Comparison of ENCODE assay signal across 8 cellular contexts in the genomic region with DNA sequence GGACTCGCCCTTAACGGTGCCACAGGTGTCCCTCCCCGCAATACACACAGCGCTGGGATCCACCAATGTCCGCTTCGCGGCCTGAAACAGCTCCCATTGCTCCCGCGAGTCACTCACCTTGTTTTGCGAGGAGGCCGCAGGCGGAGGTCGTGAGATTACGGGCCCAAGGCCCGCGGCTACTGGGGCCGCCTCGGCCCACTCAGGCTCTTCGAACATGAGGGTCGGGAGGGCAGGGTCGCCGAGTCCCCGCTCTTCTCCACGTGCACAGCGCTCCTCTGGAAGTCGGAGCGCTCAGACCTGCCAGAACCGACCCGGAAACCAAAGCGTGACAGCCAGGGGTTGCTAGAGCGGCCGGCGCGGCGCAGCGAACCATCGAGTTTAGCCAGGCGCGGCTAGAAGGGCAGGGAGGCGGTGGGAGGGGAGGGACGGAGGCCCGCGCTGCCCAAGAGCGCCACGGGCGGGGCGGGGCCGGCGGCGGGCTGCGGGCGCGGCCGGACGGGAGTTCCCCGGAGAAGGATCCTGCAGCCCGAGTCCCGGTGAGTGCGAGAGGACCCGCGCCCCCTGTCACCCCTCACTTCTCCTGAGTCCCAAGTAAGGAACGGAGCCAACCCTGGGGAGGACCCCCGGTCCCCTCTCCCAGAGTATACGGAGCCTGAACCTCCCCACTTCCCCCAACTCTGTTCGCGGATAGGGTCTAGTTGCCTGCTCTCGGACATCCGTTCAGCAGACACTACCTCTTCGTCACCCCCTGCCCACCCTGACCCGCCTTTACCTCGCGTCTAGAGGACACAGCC. TPM values are rescaled to one million over a fixed set of nuclear protein-coding genes. Genes with fewer than 3 reads are reported as not detected.
A peak's percentile ranks its signal among the peaks of the same experiment; 100 is the strongest.
DNase-seq lines count a peak whose midpoint lies in the region; ATAC-seq lines count a peak whose summit lies in the region.

A gene (plus strand): TSS at position 488 of the 794 bp plus-strand sequence. CDS start 498 bp downstream, outside the sequence.
A gene (minus strand): TSS at position 330 of the 794 bp plus-strand sequence. CDS start 114 bp downstream, at position 216.

- ATAC-seq in GM19035 (IDR thresholded peaks at IDR 0.05; ENCODE audit: unreplicated experiment) (peak; percentile 75), HG03280 (IDR thresholded peaks at IDR 0.05; ENCODE audit: unreplicated experiment) (peak; percentile 84)

- peak; percentile 97 for DNase-seq in AG20443 (ENCODE audit: low spot score)
- DNase-seq in NCI-H345 treated with DMSO at 0.1 percent for 48 hours (lab: John Stamatoyannopoulos, UW; ENCODE audit: unreplicated experiment), result peak; percentile 59
- peak; percentile 78 for DNase-seq in activated CD4-positive, alpha-beta T cell treated with anti-CD3 and anti-CD28 coated beads for 1 hour
- peak; percentile 93 for DNase-seq in cerebellum (ENCODE audit: low spot score)
- DNase-seq in kidney glomerular epithelial cell (lab: John Stamatoyannopoulos, UW), result peak; percentile 86
- peak; percentile 73 to 84 for DNase-seq in stimulated activated CD4-positive, alpha-beta T cell treated with anti-CD3 and anti-CD28 coated beads, Interleukin-15, amount 100 ng/mL, for 48 hours (ENCODE audit: low read depth in 2 of 2)

RNA-seq across cellular contexts. Expression of the first gene that starts in this region (rescaled TPM):
- total RNA-seq in cerebellum, result 45.5 TPM

RNA-seq across cellular contexts. Expression of the second gene that starts in this region (rescaled TPM):
- total RNA-seq in cerebellum, result 16.9 TPM

Comparison
In these comparisons a context has a peak if more than half of its experiments do, and no peak if none do; other contexts are left out.
1. Peak in every context shown above with its lines: DNase-seq and ATAC-seq.